ENCODE assay signal across 19 cellular contexts in the genomic region with DNA sequence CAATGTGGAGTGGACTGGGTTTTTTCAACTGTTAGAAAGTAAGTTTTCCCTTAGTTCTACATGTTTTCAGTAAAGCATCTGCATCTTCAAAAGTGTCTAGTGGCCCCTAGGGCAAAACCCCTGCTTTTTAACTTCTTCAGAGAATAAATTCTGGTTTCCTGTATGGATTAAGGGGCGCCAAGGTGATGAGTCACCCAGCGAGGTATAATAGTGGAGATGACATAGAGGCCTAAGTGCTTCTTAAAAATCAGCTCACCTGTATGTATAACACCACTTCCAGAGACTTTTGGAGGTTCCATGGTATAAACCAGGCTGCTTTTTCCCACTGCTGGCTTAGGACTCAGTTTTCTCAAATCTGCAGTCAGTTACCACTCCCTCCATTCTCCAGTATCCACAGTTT.
DNase-seq lines count a peak whose midpoint lies in the region; ATAC-seq, FAIRE-seq and TF ChIP-seq lines count a peak whose summit lies in the region.
"Had no signal": no experiment of that assay in that cellular context is flagged by ENCODE, and none has a peak within 500 bp of the region (broad histone marks: within the 10 kb centered on the region; RNA-seq: fewer than 3 reads in every experiment).

No MANE protein-coding gene starts in this region.

- H3K9me2 ChIP-seq in HCT116 (ENCODE audit: insufficient read depth) (no peaks in the 10 kb centered on the region), OCI-LY7 (ENCODE audit: insufficient read depth, low read length) (no peaks in the 10 kb centered on the region)

- H3K27me3 ChIP-seq in HCT116 (ENCODE audit: insufficient read depth, low read length): no peaks in the 10 kb centered on the region
- no peaks in the 10 kb centered on the region for H3K27me3 ChIP-seq in H1 (replicated peaks in 1 of 4; ENCODE audit: control insufficient read depth in 3 of 4, extremely low read depth in 1 of 4, insufficient read depth in 3 of 4, low read length in 3 of 4)
- H3K27me3 ChIP-seq in mesendoderm (ENCODE audit: insufficient read depth, low read length, poor library complexity): no peaks in the 10 kb centered on the region
- H3K27me3 ChIP-seq: BE2C had no signal

- no peaks in the 10 kb centered on the region for H4K20me1 ChIP-seq in HCT116 (ENCODE audit: insufficient read depth)
- H4K20me1 ChIP-seq in H1 (replicated peaks in 1 of 2; ENCODE audit: control insufficient read depth in 1 of 2, insufficient read depth in 2 of 2, low read length in 2 of 2): no peaks in the 10 kb centered on the region
- H4K20me1 ChIP-seq in OCI-LY7 (ENCODE audit: insufficient read depth, low read length): no peaks in the 10 kb centered on the region

- H2BK120ac ChIP-seq in H1 (replicated peaks; ENCODE audit: low read depth, low read length): no peak overlapping the region
- H2BK120ac ChIP-seq in mesendoderm (ENCODE audit: low read depth, low read length): peak overlapping the region; percentile 19

- H3K4me3 ChIP-seq in HCT116 (replicated peaks in 1 of 2; ENCODE audit: low read depth in 1 of 2, low read length in 2 of 2) (0 out of 4 replicates have a peak overlapping the region, but pooled peaks of 1 of the 2 experiments have one; percentile 6), H1 (ENCODE audit: extremely low read depth in 1 of 4, insufficient read depth in 2 of 4, low read depth in 3 of 4, low read length in 4 of 4) (no peak overlapping the region), mesendoderm (ENCODE audit: low read length) (no peak overlapping the region), OCI-LY7 (ENCODE audit: low read depth, low read length, poor library complexity, severe bottlenecking) (no peak overlapping the region)
- H3K4me3 ChIP-seq: HAP-1, K562 had no signal

- no peak overlapping the region for H2BK20ac ChIP-seq in H1 (ENCODE audit: low read length)

- CTCF ChIA-PET in HCT116 (lab: Charles Lee): no interaction called here
- CTCF ChIA-PET in H1 (lab: Charles Lee; ENCODE audit: partially characterized antibody): interaction anchor here (1.1 to 2.5 kb wide), 3 partner anchors 32 to 103 kb away, joined by 3 to 8 read pairs (median 4); no protein-coding TSS in a partner anchor
- CTCF ChIA-PET in OCI-LY7 (lab: Charles Lee; ENCODE audit: unreplicated experiment): no interaction called here

- WGBS in H1 (ENCODE audit: extremely low coverage in 1 of 2, insufficient coverage in 1 of 2, insufficient read length in 1 of 2, insufficient replicate concordance in 2 of 2, low coverage in 1 of 2, low lambda C conversion rate in 2 of 2, missing lambda C conversion rate in 1 of 2), 2 experiments: 84% methylated on average over 2 of the region's 2 CpGs; no CpG with 5 or more reads in 1 of the 2 experiments
- WGBS in mesendoderm (ENCODE audit: extremely low coverage, insufficient coverage, low lambda C conversion rate): no CpG with 5 or more reads among the region's 2 CpGs

- BruUV-seq in HCT116 (replicated peaks; lab: Mats Ljungman, UMichigan) (no TSS peak), OCI-LY7 (replicated peaks; lab: Mats Ljungman, UMichigan) (no TSS peak)

- no peak overlapping the region for H2BK12ac ChIP-seq in H1 (ENCODE audit: low read depth, low read length)

- H3K18ac ChIP-seq in H1 (ENCODE audit: extremely low read depth, low read length) (no peak overlapping the region), mesendoderm (ENCODE audit: low read length) (no peak overlapping the region)

- H2AFZ ChIP-seq in HCT116 (ENCODE audit: low read depth, low read length, poor library complexity, severe bottlenecking) (no peak overlapping the region), H1 (ENCODE audit: low read length) (no peak overlapping the region), OCI-LY7 (ENCODE audit: low read length) (no peak overlapping the region)

- H3K9me3 ChIP-seq in HCT116 (ENCODE audit: control insufficient read depth in 1 of 2, insufficient read depth in 1 of 2, low read depth in 1 of 2, low read length in 2 of 2) (no peaks in the 10 kb centered on the region), H1 (ENCODE audit: insufficient read depth in 2 of 2, low read depth in 1 of 2, low read length in 1 of 2) (no peaks in the 10 kb centered on the region), OCI-LY7 (ENCODE audit: low read length) (no peaks in the 10 kb centered on the region)
- H3K9me3 ChIP-seq: BE2C, Caco-2, HAP-1 had no signal

- H4K8ac ChIP-seq in H1 (ENCODE audit: extremely low read depth, insufficient read depth, low read length) (no peak overlapping the region), mesendoderm (ENCODE audit: low read depth, low read length) (no peak overlapping the region)

- intact Hi-C loops in HCT116 (cut with micrococcal nuclease): no loop called here
- intact Hi-C loops in OCI-LY7 (cut with micrococcal nuclease; ENCODE audit: unreplicated experiment): no loop called here

- H3K27ac ChIP-seq in HCT116 (ENCODE audit: low read depth, low read length) (no peak overlapping the region), H1 (ENCODE audit: low read depth, low read length) (no peak overlapping the region), mesendoderm (ENCODE audit: low read depth, low read length) (no peak overlapping the region), OCI-LY7 (ENCODE audit: low read depth, low read length, poor library complexity, severe bottlenecking) (no peak overlapping the region)
- H3K27ac ChIP-seq: C4-2B had no signal

- no peak for TF ChIP-seq POLR2A in HCT116 (IDR thresholded peaks at IDR 0.05; ENCODE audit: borderline replicate concordance, extremely low read depth, insufficient read depth, insufficient read length)
- TF ChIP-seq POLR2A in H1 (IDR thresholded peaks at IDR 0.05; ENCODE audit: control extremely low read depth in 1 of 2, low read depth in 2 of 2, low read length in 2 of 2): no peak

- peak; percentile 70 for ATAC-seq in HCT116
- ATAC-seq: K562 had no signal

- H2BK5ac ChIP-seq in H1 (ENCODE audit: low read depth, low read length) (no peak overlapping the region), mesendoderm (ENCODE audit: low read length) (no peak overlapping the region)

- no peak overlapping the region for H3K14ac ChIP-seq in H1 (ENCODE audit: insufficient read length)

- H3K9ac ChIP-seq in HCT116 (ENCODE audit: low read length) (no peak overlapping the region), H1 (replicated peaks in 1 of 4; ENCODE audit: extremely low read depth in 1 of 4, low read depth in 3 of 4, low read length in 3 of 4) (no peak overlapping the region), mesendoderm (ENCODE audit: low read length) (no peak overlapping the region)

- H3K79me1 ChIP-seq in H1 (ENCODE audit: low read depth, low read length) (no peaks in the 10 kb centered on the region), mesendoderm (ENCODE audit: low read length) (no peaks in the 10 kb centered on the region)

- H3K36me3 ChIP-seq in HCT116 (ENCODE audit: control insufficient read depth in 1 of 2, insufficient read depth in 2 of 2, low read length in 2 of 2) (no peaks in the 10 kb centered on the region), H1 (ENCODE audit: control insufficient read depth in 2 of 4, insufficient read depth in 4 of 4, low read length in 3 of 4) (no peaks in the 10 kb centered on the region), mesendoderm (ENCODE audit: control insufficient read depth, insufficient read depth, low read length) (no peaks in the 10 kb centered on the region), OCI-LY7 (ENCODE audit: insufficient read depth, low read length) (no peaks in the 10 kb centered on the region)
- H3K36me3 ChIP-seq: BE2C, HAP-1 had no signal

- H3K23ac ChIP-seq in H1 (ENCODE audit: insufficient read length): no peak overlapping the region
- H3K23ac ChIP-seq in mesendoderm (ENCODE audit: low read length): no peak overlapping the region

- TF ChIP-seq EP300 in H1 (IDR thresholded peaks at IDR 0.05; ENCODE audit: borderline replicate concordance in 1 of 2, low read depth in 2 of 2, low read length in 2 of 2): no peak

- DNase-seq in Daoy (ENCODE audit: low read depth) (peak; percentile 9), HCT116 (ENCODE audit: low read depth, low spot score) (no peak), H1 (ENCODE audit: low read depth in 1 of 2, low spot score in 2 of 2) (no peak), mesendoderm (peak; percentile 30), hypothalamus (lab: John Stamatoyannopoulos, UW) (no peak), OCI-LY7 (ENCODE audit: low spot score) (no peak), C1 segment of cervical spinal cord (lab: John Stamatoyannopoulos, UW) (no peak)
- DNase-seq: ACHN; BE2C; Caco-2; CD4-positive, alpha-beta T cell; GF-D8; HFFc6; IMR-90 had no signal

- H2BK15ac ChIP-seq in H1 (ENCODE audit: low read length): no peak overlapping the region
- H2BK15ac ChIP-seq in mesendoderm (replicated peaks; ENCODE audit: low read depth): peak overlapping the region; percentile 25

- H2AK5ac ChIP-seq in H1 (ENCODE audit: low read depth, low read length): no peak overlapping the region
- no peak overlapping the region for H2AK5ac ChIP-seq in mesendoderm (ENCODE audit: low read length)

- H4K5ac ChIP-seq in H1 (ENCODE audit: insufficient read length, low read depth, low read length): no peak overlapping the region
- H4K5ac ChIP-seq in mesendoderm (ENCODE audit: low read length): no peak overlapping the region

- TF ChIP-seq CTCF in HCT116 (IDR thresholded peaks at IDR 0.05 in 2 of 3, conservative IDR thresholded peaks at IDR 0.05 in 1 of 3; ENCODE audit: borderline replicate concordance in 1 of 3, insufficient read depth in 1 of 3, low read depth in 2 of 3, low read length in 2 of 3) (no peak), H1 (IDR thresholded peaks at IDR 0.05; ENCODE audit: control extremely low read depth in 1 of 3, insufficient read depth in 1 of 3, low read depth in 1 of 3, low read length in 3 of 3) (no peak), OCI-LY7 (conservative IDR thresholded peaks at IDR 0.05; ENCODE audit: low read length) (no peak)

- H3K79me2 ChIP-seq in HCT116 (ENCODE audit: insufficient read depth, low read length) (no peaks in the 10 kb centered on the region), H1 (ENCODE audit: control insufficient read depth in 1 of 2, insufficient read depth in 2 of 2, low read length in 2 of 2) (no peaks in the 10 kb centered on the region), mesendoderm (ENCODE audit: control insufficient read depth, insufficient read depth, low read length) (no peaks in the 10 kb centered on the region), OCI-LY7 (ENCODE audit: insufficient read depth, low read depth, low read length) (no peaks in the 10 kb centered on the region)

- peaks cover 9 to 12% of the 10 kb centered on the region in 2 experiments for H3K4me1 ChIP-seq in HCT116 (ENCODE audit: control insufficient read depth in 1 of 2, insufficient read depth in 2 of 2, low read length in 2 of 2)
- 0 out of 7 replicates have a peak, but pooled peaks cover 0 to 2% (median 0%) of the 10 kb centered on the region in 4 experiments for H3K4me1 ChIP-seq in H1 (replicated peaks in 1 of 4; ENCODE audit: control insufficient read depth in 3 of 4, insufficient read depth in 4 of 4, low read length in 3 of 4)
- peaks cover 2% of the 10 kb centered on the region for H3K4me1 ChIP-seq in mesendoderm (ENCODE audit: control insufficient read depth, low read depth, low read length)
- no peaks in the 10 kb centered on the region for H3K4me1 ChIP-seq in OCI-LY7 (ENCODE audit: insufficient read depth, low read length, poor library complexity, severe bottlenecking)
- H3K4me1 ChIP-seq: BE2C, Caco-2, HAP-1 had no signal

- no peaks in the 10 kb centered on the region; the same call in 1 of the 2 replicates for H3K23me2 ChIP-seq in H1 (ENCODE audit: low read depth, low read length)

- no peak overlapping the region for H3K56ac ChIP-seq in H1 (replicated peaks; ENCODE audit: insufficient read length, low read depth, low read length)
- no peak overlapping the region for H3K56ac ChIP-seq in mesendoderm (ENCODE audit: low read length)

- POLR2A ChIA-PET in HCT116 (lab: Charles Lee): no interaction called here
- POLR2A ChIA-PET in H1 (lab: Charles Lee; ENCODE audit: partially characterized antibody): no interaction called here
- POLR2A ChIA-PET in OCI-LY7 (lab: Charles Lee): interaction anchor here (0.6 kb wide), 1 partner anchor 295 kb away, joined by 4 read pairs; no protein-coding TSS in a partner anchor

- RAD21 ChIA-PET in HCT116 (lab: Charles Lee; ENCODE audit: low non-redundant PET in 1 of 2, low total read pairs in 2 of 2, uncharacterized antibody in 2 of 2, unreplicated experiment in 2 of 2): no interaction called here

- TF ChIP-seq RAD21 in HCT116 (IDR thresholded peaks at IDR 0.05; ENCODE audit: low read depth): no peak
- no peak for TF ChIP-seq RAD21 in H1 (IDR thresholded peaks at IDR 0.05 in 1 of 2, conservative IDR thresholded peaks at IDR 0.05 in 1 of 2; ENCODE audit: low read depth in 2 of 2, low read length in 2 of 2)

- no peak overlapping the region for H4K91ac ChIP-seq in H1 (replicated peaks; ENCODE audit: insufficient read length, low read length)

- no peak for FAIRE-seq in H1 (lab: Jason Lieb, UNC)
- FAIRE-seq: D721Med, HTR-8/SVneo, K562 had no signal

- H3K4me2 ChIP-seq in HCT116 (ENCODE audit: low read length): peak overlapping the region; percentile 46
- H3K4me2 ChIP-seq in H1 (ENCODE audit: insufficient read depth in 1 of 2, low read depth in 2 of 2, low read length in 2 of 2): no peak overlapping the region
- no peak overlapping the region for H3K4me2 ChIP-seq in mesendoderm (ENCODE audit: low read length)
- no peak overlapping the region for H3K4me2 ChIP-seq in OCI-LY7 (ENCODE audit: low read length)

- H3K4ac ChIP-seq in H1 (replicated peaks; ENCODE audit: insufficient read length, low read depth, low read length) (no peak overlapping the region), mesendoderm (ENCODE audit: low read depth, low read length) (no peak overlapping the region)

Comparison
In these comparisons a context has a peak if more than half of its experiments do, and no peak if none do; other contexts are left out.
1. DNase-seq: peak in Daoy (single experiment) and mesendoderm (single experiment); none in HCT116 (single experiment), H1 (0 of 2), hypothalamus (0 of 51), OCI-LY7 (single experiment) and C1 segment of cervical spinal cord (0 of 14).